12 cellular contexts compared by ENCODE assay signal in genomic region chr11:106133529-106133928, GRCh38. TPM values are rescaled to one million over a fixed set of nuclear protein-coding genes. Genes with fewer than 3 reads are reported as not detected.
DNase-seq lines count a peak whose midpoint lies in the region; ATAC-seq and TF ChIP-seq lines count a peak whose summit lies in the region.
"Had no signal": no experiment of that assay in that cellular context is flagged by ENCODE, and none has a peak within 500 bp of the region (broad histone marks: within the 10 kb centered on the region; RNA-seq: fewer than 3 reads in every experiment).

No MANE protein-coding gene starts in this region.

- H3K4me3 Mint-ChIP-seq in chondrocyte (ENCODE audit: unreplicated experiment): no peak overlapping the region
- H3K4me3 Mint-ChIP-seq: stimulated activated memory B cell treated with anti-CD40 and anti-IgM and Interleukin-4, amounts not matched to agents 10 μg/mL and 1 μg/mL and 100 μg/mL, for 72 hours had no signal

- H3K27me3 Mint-ChIP-seq in chondrocyte (ENCODE audit: low read depth): peaks cover 19% of the 10 kb centered on the region

- H3K27ac Mint-ChIP-seq in chondrocyte (ENCODE audit: unreplicated experiment): no peak overlapping the region
- H3K27ac Mint-ChIP-seq: stimulated activated memory B cell treated with anti-CD40 and anti-IgM and Interleukin-4, amounts not matched to agents 10 μg/mL and 1 μg/mL and 100 μg/mL, for 72 hours had no signal

- no peaks in the 10 kb centered on the region for H3K9me3 ChIP-seq in cardiac muscle cell (ENCODE audit: low read depth)
- no peaks in the 10 kb centered on the region for H3K9me3 ChIP-seq in thoracic aorta

- no peak overlapping the region for H3K27ac ChIP-seq in cardiac muscle cell
- no peak overlapping the region for H3K27ac ChIP-seq in thoracic aorta
- H3K27ac ChIP-seq: WERI-Rb-1 had no signal

- DNase-seq in cardiac muscle cell (ENCODE audit: low read depth in 1 of 2, low spot score in 1 of 2): peak in 1 of 2 donors; percentile 27
- no peak for DNase-seq in left cardiac atrium
- DNase-seq in NAMALWA (ENCODE audit: low spot score): peak; percentile 9
- no peak for DNase-seq in chondrocyte (ENCODE audit: low spot score)
- DNase-seq in thoracic aorta (ENCODE audit: low spot score): no peak
- DNase-seq in NCI-H2029 treated with DMSO at 0.1 percent for 48 hours (lab: John Stamatoyannopoulos, UW): no peak
- DNase-seq: hypothalamus; NK-92 treated with Interleukin-12 subunit alpha and Interleukin-12 subunit beta, amount 100 ng/mL, for 24 hours; WERI-Rb-1 had no signal

- H3K36me3 ChIP-seq in cardiac muscle cell (no peaks in the 10 kb centered on the region), thoracic aorta (no peaks in the 10 kb centered on the region)
- H3K36me3 ChIP-seq: WERI-Rb-1 had no signal

- no peaks in the 10 kb centered on the region for H3K36me3 Mint-ChIP-seq in chondrocyte (ENCODE audit: low read depth)
- H3K36me3 Mint-ChIP-seq: stimulated activated memory B cell treated with anti-CD40 and anti-IgM and Interleukin-4, amounts not matched to agents 10 μg/mL and 1 μg/mL and 100 μg/mL, for 72 hours had no signal

- TF ChIP-seq CTCF in cardiac muscle cell (IDR thresholded peaks at IDR 0.05; ENCODE audit: low read depth, low read length) (peak; percentile 28), chondrocyte (IDR thresholded peaks at IDR 0.05) (peak; percentile 66), thoracic aorta (IDR thresholded peaks at IDR 0.05) (peak; percentile 12)

- H3K4me1 ChIP-seq in cardiac muscle cell (ENCODE audit: low read depth): peaks cover 5% of the 10 kb centered on the region
- H3K4me1 ChIP-seq in thoracic aorta (ENCODE audit: control insufficient read depth in 1 of 2, low read depth in 2 of 2): no peaks in the 10 kb centered on the region

- peaks cover 8% of the 10 kb centered on the region for H3K9me3 Mint-ChIP-seq in chondrocyte (ENCODE audit: low read depth)

- no peak for ATAC-seq in left cardiac atrium
- ATAC-seq in thoracic aorta (ENCODE audit: insufficient number of reproducible peaks, low FRiP score, low read depth): no peak
- ATAC-seq in activated CD4-positive, CD25-positive, alpha-beta regulatory T cell treated with anti-CD3 and anti-CD28 coated beads, Interleukin-2, amount 50 U/mL, for 24 hours: no peak
- no peak for ATAC-seq in HG02588 (IDR thresholded peaks at IDR 0.05; ENCODE audit: unreplicated experiment)
- ATAC-seq: stimulated activated memory B cell treated with anti-CD40 and anti-IgM and Interleukin-4, amounts not matched to agents 10 μg/mL and 1 μg/mL and 100 μg/mL, for 72 hours had no signal

- intact Hi-C loops in left cardiac atrium (cut with DNase I): no loop called here

- H3K27me3 ChIP-seq in cardiac muscle cell (no peaks in the 10 kb centered on the region), thoracic aorta (replicated peaks; ENCODE audit: insufficient read depth) (no peaks in the 10 kb centered on the region)

- H3K4me3 ChIP-seq in cardiac muscle cell (no peak overlapping the region), thoracic aorta (no peak overlapping the region)

- peaks cover 3% of the 10 kb centered on the region for H3K4me1 Mint-ChIP-seq in chondrocyte (ENCODE audit: low read depth)
- H3K4me1 Mint-ChIP-seq: stimulated activated memory B cell treated with anti-CD40 and anti-IgM and Interleukin-4, amounts not matched to agents 10 μg/mL and 1 μg/mL and 100 μg/mL, for 72 hours had no signal

RNA-seq across cellular contexts. Expression of gene AASDHPPT, which starts 56.1 kb away (rescaled TPM):
- total RNA-seq in cardiac muscle cell (81.0 and 106 TPM in 2 replicates), left cardiac atrium (10 to 100 TPM; 32.6 to 34.0 TPM), chondrocyte (38.1 to 41.0 TPM (median 39.0 TPM) in 3 replicates), thoracic aorta (10 to 100 TPM; 30.2 to 35.4 TPM)
- 93.4 and 109 TPM in 2 replicates for polyA plus RNA-seq in cardiac muscle cell

RNA-seq across cellular contexts. Expression of gene KBTBD3, which starts 56.4 kb away (rescaled TPM):
- total RNA-seq in cardiac muscle cell: 4.9 and 7.1 TPM in 2 replicates
- polyA plus RNA-seq in cardiac muscle cell: 16.8 and 21.8 TPM in 2 replicates
- total RNA-seq in left cardiac atrium: 1 to 10 TPM; 8.3 to 8.5 TPM
- 3.5 to 4.0 TPM (median 4.0 TPM) in 3 replicates for total RNA-seq in chondrocyte
- 10 to 100 TPM in 1 of 2 donors, 1 to 10 TPM in 1; 5.1 to 10.6 TPM for total RNA-seq in thoracic aorta

Comparison
In these comparisons a context has a peak if more than half of its experiments do, and no peak if none do; other contexts are left out.
1. CTCF ChIP-seq: peak in every context shown above with its lines; median percentile 66 in chondrocyte; 28 in cardiac muscle cell; 12 in thoracic aorta.